In genomic region chr6:157099912-157100593, GRCh38 we compare ENCODE assay signal across 8 cellular contexts.
DNase-seq lines count a peak whose midpoint lies in the region; ATAC-seq, FAIRE-seq and TF ChIP-seq lines count a peak whose summit lies in the region.

No MANE protein-coding gene starts in this region.

- BruUV-seq in K562 (replicated peaks; lab: Mats Ljungman, UMichigan) = no TSS peak

- no peaks in the 10 kb centered on the region for H3K9me1 ChIP-seq in K562 (ENCODE audit: control insufficient read depth, insufficient read depth, low read length)

- no peak overlapping the region for H3K9ac ChIP-seq in K562 (ENCODE audit: insufficient read depth in 1 of 2, low read depth in 2 of 2, low read length in 2 of 2)

- H4K20me1 ChIP-seq in K562 (replicated peaks; ENCODE audit: control insufficient read depth, insufficient read depth, low read length) = no peaks in the 10 kb centered on the region

- no peak for TF ChIP-seq CTCF in GM10248 (IDR thresholded peaks at IDR 0.05; ENCODE audit: control extremely low read depth, extremely low read depth, low read depth, missing control alignments)
- TF ChIP-seq CTCF in K562 (IDR thresholded peaks at IDR 0.05 in 2 of 3, conservative IDR thresholded peaks at IDR 0.05 in 1 of 3; ENCODE audit: insufficient read depth in 2 of 3, low read depth in 1 of 3, low read length in 3 of 3) = no peak

- TF ChIP-seq RAD21 in K562 (CRISPR knock-in tag; conservative IDR thresholded peaks at IDR 0.05 in 1 of 2, IDR thresholded peaks at IDR 0.05 in 1 of 2) = no peak

- FAIRE-seq in K562 (lab: Jason Lieb, UNC) = peak; percentile 86

- H3K27me3 ChIP-seq in K562 (ENCODE audit: control insufficient read depth in 2 of 2, insufficient read depth in 2 of 2, low read length in 2 of 2) = no peaks in the 10 kb centered on the region

- POLR2A ChIA-PET in GM10248 (lab: Yijun Ruan, JAX) = no interaction called here
- POLR2A ChIA-PET in K562 (lab: Yijun Ruan, JAX) = interaction anchor here (1.4 kb wide), 1 partner anchor 13 kb away, joined by 4 read pairs; no protein-coding TSS in a partner anchor

- H3K4me2 ChIP-seq in K562 (ENCODE audit: insufficient read depth, low read length) = peak overlapping the region; percentile 50

- no peaks in the 10 kb centered on the region for H3K9me3 ChIP-seq in K562 (replicated peaks; ENCODE audit: control insufficient read depth, insufficient read depth, low read depth, low read length)

- no peak overlapping the region for H2AFZ ChIP-seq in K562 (ENCODE audit: low read depth, low read length)

- H3K27ac ChIP-seq in K562 (ENCODE audit: extremely low read depth, low read depth, low read length) = peak overlapping the region; percentile 19; the same call in 2 of the 3 replicates

- TF ChIP-seq POLR2A in K562 (conservative IDR thresholded peaks at IDR 0.05) = no peak

- WGBS in K562 (ENCODE audit: insufficient coverage, low coverage, missing lambda C conversion rate) = 11% methylated on average over 7 of the region's 7 CpGs

- ATAC-seq in GM21717 (IDR thresholded peaks at IDR 0.05; ENCODE audit: unreplicated experiment) (peak; percentile 97), K562 (peak; percentile 86)

- H3K4me1 ChIP-seq in K562 (replicated peaks in 1 of 2; ENCODE audit: control insufficient read depth in 2 of 2, insufficient read depth in 2 of 2, low read length in 2 of 2) = peaks cover 0 to 12% of the 10 kb centered on the region in 2 experiments; a peak in 3 of 5 replicates

- in situ Hi-C loops in K562 (cut with MboI) = no loop called here

- peak; percentile 74; the same call in 1 of the 2 replicates for TF ChIP-seq EP300 in K562 (IDR thresholded peaks at IDR 0.05; ENCODE audit: low read length)

- peaks cover 7% of the 10 kb centered on the region; the same call in 1 of the 3 replicates for H3K36me3 ChIP-seq in K562 (ENCODE audit: control insufficient read depth, insufficient read depth, low read length)

- intact Hi-C loops in K562 (cut with micrococcal nuclease) = no loop called here

- H3K4me3 ChIP-seq in K562 = no peak overlapping the region

- DNase-seq in GM10248 (ENCODE audit: extremely low spot score) (peak; percentile 71), OCI-M1 (lab: John Stamatoyannopoulos, UW) (peak; percentile 91), K562 (ENCODE audit: extremely low read depth in 1 of 4, low spot score in 3 of 4) (peak; percentile 33 to 71 (median 48)), hypothalamus (lab: John Stamatoyannopoulos, UW) (no peak), AG08395 (ENCODE audit: low spot score) (no peak), iPS-NIHi7 (ENCODE audit: extremely low spot score) (no peak)
- DNase-seq in stimulated activated CD8-positive, alpha-beta memory T cell treated with anti-CD3 and anti-CD28 coated beads, Interleukin-7, amount 100 ng/mL, for 1 hour (ENCODE audit: low read depth in 2 of 2) = peak; percentile 10 to 14

- CTCF ChIA-PET in GM10248 (lab: Yijun Ruan, JAX) (interaction anchor here (0.9 kb wide), 1 partner anchor 14 kb away, joined by 4 read pairs; no protein-coding TSS in a partner anchor), K562 (lab: Yijun Ruan, JAX; ENCODE audit: low intra/inter-chr PET ratio) (no interaction called here)

- no peaks in the 10 kb centered on the region for H3K79me2 ChIP-seq in K562 (ENCODE audit: control insufficient read depth, insufficient read depth, low read length)

TF ChIP-seq in K562, 482 proteins besides CTCF, POLR2A, EP300 and RAD21 (continues in another document):
- no peak for TF ChIP-seq SETDB1 (IDR thresholded peaks at IDR 0.05; ENCODE audit: low read length)
- TF ChIP-seq TBL1XR1 (IDR thresholded peaks at IDR 0.05; ENCODE audit: low read length in 2 of 2) = no peak
- no peak for TF ChIP-seq ZNF124 (CRISPR knock-in tag; IDR thresholded peaks at IDR 0.05)
- peak; percentile 97 for TF ChIP-seq EGR1 (conservative IDR thresholded peaks at IDR 0.05)
- TF ChIP-seq STAT6 (CRISPR knock-in tag; IDR thresholded peaks at IDR 0.05) = no peak
- TF ChIP-seq ZKSCAN1 (IDR thresholded peaks at IDR 0.05; ENCODE audit: low read depth, low read length) = no peak
- TF ChIP-seq TEAD4 (IDR thresholded peaks at IDR 0.05; ENCODE audit: low read length) = peak; percentile 29; the same call in 1 of the 2 replicates
- TF ChIP-seq TEAD4 (CRISPR knock-in tag; IDR thresholded peaks at IDR 0.05; ENCODE audit: borderline replicate concordance) = no peak
- no peak for TF ChIP-seq TFAP4 (CRISPR knock-in tag; IDR thresholded peaks at IDR 0.05; ENCODE audit: borderline replicate concordance)
- TF ChIP-seq ETV6 (IDR thresholded peaks at IDR 0.05; ENCODE audit: borderline replicate concordance in 1 of 2, low read depth in 2 of 2, low read length in 1 of 2) = no peak
- TF ChIP-seq ETV6 (CRISPR knock-in tag; IDR thresholded peaks at IDR 0.05; ENCODE audit: borderline replicate concordance) = no peak
- TF ChIP-seq SP2 (IDR thresholded peaks at IDR 0.05; ENCODE audit: extremely low read depth, low read depth, low read length, poor library complexity, severe bottlenecking) = no peak
- peak; percentile 52; the same call in 1 of the 2 replicates for TF ChIP-seq ZEB2 (IDR thresholded peaks at IDR 0.05)
- TF ChIP-seq ZNF133 (CRISPR knock-in tag; IDR thresholded peaks at IDR 0.05) = no peak
- peak; percentile 47; the same call in 1 of the 2 replicates for TF ChIP-seq SMARCA4 (IDR thresholded peaks at IDR 0.05)
- peak; percentile 94 for TF ChIP-seq HMBOX1 (IDR thresholded peaks at IDR 0.05)
- TF ChIP-seq NFIX (CRISPR knock-in tag; IDR thresholded peaks at IDR 0.05; ENCODE audit: low read depth) = no peak
- TF ChIP-seq GATAD2A (IDR thresholded peaks at IDR 0.05) = no peak
- TF ChIP-seq ZNF324 (CRISPR knock-in tag; IDR thresholded peaks at IDR 0.05) = no peak
- no peak for TF ChIP-seq PRMT5 (CRISPR knock-in tag; IDR thresholded peaks at IDR 0.05)
- TF ChIP-seq ARID3A (IDR thresholded peaks at IDR 0.05; ENCODE audit: borderline replicate concordance, low read depth, low read length) = peak; percentile 34; the same call in 1 of the 2 replicates
- no peak for TF ChIP-seq IRF2 (CRISPR knock-in tag; IDR thresholded peaks at IDR 0.05)
- no peak for TF ChIP-seq SMARCA5 (IDR thresholded peaks at IDR 0.05)
- TF ChIP-seq NR2C1 (IDR thresholded peaks at IDR 0.05) = no peak
- 0 out of 2 replicates have a peak, but pooled peaks have one; percentile 27 for TF ChIP-seq NR2C1 (tag; IDR thresholded peaks at IDR 0.05)
- TF ChIP-seq KDM1A (IDR thresholded peaks at IDR 0.05) = peak in 1 of 2 experiments; percentile 52; a peak in 1 of 4 replicates
- no peak for TF ChIP-seq OTX1 (CRISPR knock-in tag; IDR thresholded peaks at IDR 0.05)
- no peak for TF ChIP-seq ZNF175 (CRISPR knock-in tag; IDR thresholded peaks at IDR 0.05; ENCODE audit: low read depth)

Comparison
In these comparisons a context has a peak if more than half of its experiments do, and no peak if none do; other contexts are left out.
1. DNase-seq: peak in GM10248 (single experiment), OCI-M1 (single experiment), K562 (4 of 4) and stimulated activated CD8-positive, alpha-beta memory T cell treated with anti-CD3 and anti-CD28 coated beads, Interleukin-7, amount 100 ng/mL, for 1 hour (2 of 2); none in hypothalamus (0 of 51), AG08395 (single experiment) and iPS-NIHi7 (single experiment).